In the genomic region with DNA sequence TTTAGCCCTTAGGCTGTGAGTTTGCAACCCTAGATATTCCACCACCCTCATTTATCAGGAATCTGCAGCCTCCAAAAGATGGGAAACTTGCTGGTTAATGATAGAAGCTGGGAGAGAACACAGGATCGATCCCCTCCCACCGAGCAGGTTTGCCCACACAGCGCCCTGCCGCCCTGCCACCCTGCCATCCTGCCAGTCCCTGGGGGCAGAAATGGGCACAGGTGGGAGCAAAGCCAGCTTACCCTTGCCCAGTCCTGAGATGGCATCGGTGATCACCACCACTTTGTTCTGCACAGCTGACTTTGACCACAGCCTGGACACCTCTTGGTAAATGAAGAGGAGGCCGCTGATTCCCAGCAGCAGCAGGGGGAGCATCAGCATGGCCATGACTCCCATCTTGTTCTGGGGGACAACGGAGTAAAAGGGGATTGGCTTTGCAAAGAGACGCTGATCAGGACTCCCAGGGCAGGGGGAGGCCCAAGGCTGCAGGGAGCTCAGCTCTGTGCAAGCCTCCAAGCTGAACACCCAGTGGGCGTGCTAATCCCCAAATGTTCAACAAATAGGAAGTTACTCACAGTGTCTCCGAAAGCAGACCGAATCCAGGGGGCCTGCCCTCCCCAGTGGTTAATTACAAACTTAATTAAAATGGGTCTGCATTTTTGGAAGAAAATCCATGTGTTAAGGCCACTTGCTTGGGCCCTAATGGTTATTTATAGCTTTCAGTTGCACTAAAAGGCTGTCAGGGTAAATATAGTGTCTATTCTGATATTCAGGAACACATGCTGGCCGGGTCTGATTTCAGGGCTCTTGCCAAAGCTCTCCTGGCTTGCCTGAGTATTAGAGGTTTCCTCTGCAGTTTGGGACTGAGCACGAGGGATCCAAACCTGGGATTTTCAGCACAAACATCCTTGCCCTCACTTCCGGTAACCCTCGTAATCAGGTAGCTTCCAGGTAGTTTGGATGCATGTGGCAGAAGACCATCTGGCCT, we compare ENCODE assay signal across 17 cellular contexts. TPM values are rescaled to one million over a fixed set of nuclear protein-coding genes. Genes with fewer than 3 reads are reported as not detected.
DNase-seq lines count a peak whose midpoint lies in the region; ATAC-seq and TF ChIP-seq lines count a peak whose summit lies in the region.
"Had no signal": no experiment of that assay in that cellular context is flagged by ENCODE, and none has a peak within 500 bp of the region (broad histone marks: within the 10 kb centered on the region; RNA-seq: fewer than 3 reads in every experiment).

Gene DHRS7C, minus strand, starts transcription at position 704 of the 988 bp plus-strand sequence. Its CDS starts 308 bp downstream, at position 396.

- H3K27ac ChIP-seq in GM23338 (ENCODE audit: low read depth) (no peak within 1 kb of the TSS), neural progenitor cell (no peak within 1 kb of the TSS)
- H3K27ac ChIP-seq: SK-N-MC had no signal

- TF ChIP-seq CTCF in GM23338 (conservative IDR thresholded peaks at IDR 0.05; ENCODE audit: low read depth in 2 of 2) (no peak), neural progenitor cell (IDR thresholded peaks at IDR 0.05) (no peak)

- H3K9me2 ChIP-seq in GM23338 (ENCODE audit: insufficient read depth): no peaks in the 10 kb centered on the region

- no peaks in the 10 kb centered on the region for H3K36me3 ChIP-seq in GM23338 (ENCODE audit: insufficient read depth)
- H3K36me3 ChIP-seq in neural progenitor cell: no peaks in the 10 kb centered on the region
- H3K36me3 ChIP-seq: HAP-1, MG63 had no signal

- H3K79me2 ChIP-seq in GM23338 (replicated peaks; ENCODE audit: insufficient read depth): no peaks in the 10 kb centered on the region
- H3K79me2 ChIP-seq in neural progenitor cell (ENCODE audit: low read depth): no peaks in the 10 kb centered on the region

- intact Hi-C loops in left cardiac atrium (cut with DNase I): no loop called here

- H4K20me1 ChIP-seq in GM23338 (replicated peaks; ENCODE audit: insufficient read depth): no peaks in the 10 kb centered on the region
- H4K20me1 ChIP-seq in neural progenitor cell (ENCODE audit: low read depth): no peaks in the 10 kb centered on the region

- no peak within 1 kb of the TSS for H3K4me3 ChIP-seq in GM23338
- no peak within 1 kb of the TSS for H3K4me3 ChIP-seq in neural progenitor cell
- H3K4me3 ChIP-seq: HAP-1, MG63, SK-N-MC had no signal

- no peaks in the 10 kb centered on the region for H3K4me1 ChIP-seq in GM23338 (ENCODE audit: insufficient read depth)
- H3K4me1 ChIP-seq in neural progenitor cell: peaks cover 4% of the 10 kb centered on the region
- H3K4me1 ChIP-seq: HAP-1 had no signal

- peaks cover 6% of the 10 kb centered on the region for H3K27me3 Mint-ChIP-seq in GM23338 (ENCODE audit: insufficient read depth, low read depth, poor library complexity)
- H3K27me3 Mint-ChIP-seq in neural progenitor cell (ENCODE audit: insufficient read depth, low read depth): peaks cover 2% of the 10 kb centered on the region

- H3K4me3 Mint-ChIP-seq in GM23338 (no peak within 1 kb of the TSS), neural progenitor cell (no peak within 1 kb of the TSS)
- H3K4me3 Mint-ChIP-seq: CD8-positive, alpha-beta T cell had no signal

- H3K9me3 ChIP-seq in neural progenitor cell (ENCODE audit: low read depth): no peaks in the 10 kb centered on the region
- H3K9me3 ChIP-seq: HAP-1, MG63 had no signal

- no peak for ATAC-seq in GM23338
- ATAC-seq in left cardiac atrium: peak; percentile 80 to 87
- ATAC-seq in GM18870 (IDR thresholded peaks at IDR 0.05; ENCODE audit: unreplicated experiment): no peak
- ATAC-seq in left lobe of liver: no peak
- ATAC-seq: CD8-positive, alpha-beta T cell had no signal

- no peak within 1 kb of the TSS for H3K9ac ChIP-seq in neural progenitor cell

- no peak within 1 kb of the TSS for H3K4me2 ChIP-seq in GM23338
- H3K4me2 ChIP-seq in neural progenitor cell: no peak within 1 kb of the TSS

- H3K4me1 Mint-ChIP-seq in GM23338 (no peaks in the 10 kb centered on the region), neural progenitor cell (peaks cover 11% of the 10 kb centered on the region)

- no peaks in the 10 kb centered on the region for H3K27me3 ChIP-seq in GM23338 (ENCODE audit: insufficient read depth)
- no peaks in the 10 kb centered on the region for H3K27me3 ChIP-seq in neural progenitor cell
- H3K27me3 ChIP-seq: MG63 had no signal

- H2AFZ ChIP-seq in GM23338 (peak within 1 kb of the TSS; percentile 69), neural progenitor cell (replicated peaks) (peak within 1 kb of the TSS; percentile 9)

- no peak for DNase-seq in GM23338 (ENCODE audit: low spot score)
- DNase-seq in cerebellar cortex (ENCODE audit: low spot score): peak; percentile 53
- peak; percentile 39 for DNase-seq in left cardiac atrium
- DNase-seq in neural progenitor cell (ENCODE audit: low spot score): peak; percentile 26
- no peak for DNase-seq in left lobe of liver (ENCODE audit: low spot score)
- no peak for DNase-seq in activated naive CD4-positive, alpha-beta T cell treated with Interleukin-2 at 50 U/mL for 16 hours
- no peak for DNase-seq in activated naive CD4-positive, alpha-beta T cell (lab: John Stamatoyannopoulos, UW)
- DNase-seq: ACHN; CD8-positive, alpha-beta T cell; MG63; NCI-H1105 treated with DMSO at 0.1 percent for 48 hours; NCI-H187 treated with DMSO at 0.1 percent for 48 hours had no signal

- H3K36me3 Mint-ChIP-seq in GM23338 (ENCODE audit: low read depth): no peaks in the 10 kb centered on the region
- no peaks in the 10 kb centered on the region for H3K36me3 Mint-ChIP-seq in neural progenitor cell
- H3K36me3 Mint-ChIP-seq: CD8-positive, alpha-beta T cell had no signal

- H3F3A ChIP-seq in GM23338 (replicated peaks; ENCODE audit: low read depth): no peaks in the 10 kb centered on the region
- H3F3A ChIP-seq in neural progenitor cell (ENCODE audit: low read depth): peaks cover 4% of the 10 kb centered on the region

- no peak within 1 kb of the TSS for H3K27ac Mint-ChIP-seq in GM23338
- H3K27ac Mint-ChIP-seq in neural progenitor cell: no peak within 1 kb of the TSS
- H3K27ac Mint-ChIP-seq: CD8-positive, alpha-beta T cell had no signal

- H3K9me3 Mint-ChIP-seq in GM23338 (no peaks in the 10 kb centered on the region), neural progenitor cell (no peaks in the 10 kb centered on the region)
- H3K9me3 Mint-ChIP-seq: CD8-positive, alpha-beta T cell had no signal

TF ChIP-seq in GM23338, 12 proteins besides CTCF, POLR2A, EP300 and RAD21 (continues in another document):
- TF ChIP-seq, protein P1, sequence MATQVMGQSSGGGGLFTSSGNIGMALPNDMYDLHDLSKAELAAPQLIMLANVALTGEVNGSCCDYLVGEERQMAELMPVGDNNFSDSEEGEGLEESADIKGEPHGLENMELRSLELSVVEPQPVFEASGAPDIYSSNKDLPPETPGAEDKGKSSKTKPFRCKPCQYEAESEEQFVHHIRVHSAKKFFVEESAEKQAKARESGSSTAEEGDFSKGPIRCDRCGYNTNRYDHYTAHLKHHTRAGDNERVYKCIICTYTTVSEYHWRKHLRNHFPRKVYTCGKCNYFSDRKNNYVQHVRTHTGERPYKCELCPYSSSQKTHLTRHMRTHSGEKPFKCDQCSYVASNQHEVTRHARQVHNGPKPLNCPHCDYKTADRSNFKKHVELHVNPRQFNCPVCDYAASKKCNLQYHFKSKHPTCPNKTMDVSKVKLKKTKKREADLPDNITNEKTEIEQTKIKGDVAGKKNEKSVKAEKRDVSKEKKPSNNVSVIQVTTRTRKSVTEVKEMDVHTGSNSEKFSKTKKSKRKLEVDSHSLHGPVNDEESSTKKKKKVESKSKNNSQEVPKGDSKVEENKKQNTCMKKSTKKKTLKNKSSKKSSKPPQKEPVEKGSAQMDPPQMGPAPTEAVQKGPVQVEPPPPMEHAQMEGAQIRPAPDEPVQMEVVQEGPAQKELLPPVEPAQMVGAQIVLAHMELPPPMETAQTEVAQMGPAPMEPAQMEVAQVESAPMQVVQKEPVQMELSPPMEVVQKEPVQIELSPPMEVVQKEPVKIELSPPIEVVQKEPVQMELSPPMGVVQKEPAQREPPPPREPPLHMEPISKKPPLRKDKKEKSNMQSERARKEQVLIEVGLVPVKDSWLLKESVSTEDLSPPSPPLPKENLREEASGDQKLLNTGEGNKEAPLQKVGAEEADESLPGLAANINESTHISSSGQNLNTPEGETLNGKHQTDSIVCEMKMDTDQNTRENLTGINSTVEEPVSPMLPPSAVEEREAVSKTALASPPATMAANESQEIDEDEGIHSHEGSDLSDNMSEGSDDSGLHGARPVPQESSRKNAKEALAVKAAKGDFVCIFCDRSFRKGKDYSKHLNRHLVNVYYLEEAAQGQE (IDR thresholded peaks at IDR 0.05; ENCODE audit: unreplicated experiment): no peak
- TF ChIP-seq, protein P2, sequence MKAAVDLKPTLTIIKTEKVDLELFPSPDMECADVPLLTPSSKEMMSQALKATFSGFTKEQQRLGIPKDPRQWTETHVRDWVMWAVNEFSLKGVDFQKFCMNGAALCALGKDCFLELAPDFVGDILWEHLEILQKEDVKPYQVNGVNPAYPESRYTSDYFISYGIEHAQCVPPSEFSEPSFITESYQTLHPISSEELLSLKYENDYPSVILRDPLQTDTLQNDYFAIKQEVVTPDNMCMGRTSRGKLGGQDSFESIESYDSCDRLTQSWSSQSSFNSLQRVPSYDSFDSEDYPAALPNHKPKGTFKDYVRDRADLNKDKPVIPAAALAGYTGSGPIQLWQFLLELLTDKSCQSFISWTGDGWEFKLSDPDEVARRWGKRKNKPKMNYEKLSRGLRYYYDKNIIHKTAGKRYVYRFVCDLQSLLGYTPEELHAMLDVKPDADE (IDR thresholded peaks at IDR 0.05): no peak
- TF ChIP-seq STAT1 (IDR thresholded peaks at IDR 0.05; ENCODE audit: unreplicated experiment): no peak

RNA-seq across cellular contexts. Expression of gene DHRS7C, which starts in this region (rescaled TPM):
- total RNA-seq in GM23338 (2014; rRNA removed; shearing (Covaris generic)): not detected in 2 replicates
- polyA plus RNA-seq in GM23338 (2016; fragmentation: Nextera tagmentation; extraction: Ambion mirVana): not detected in 2 replicates
- total RNA-seq in left cardiac atrium (100 to 1,000 TPM in 1 of 2 donors, 10 to 100 TPM in 1; 82.3 to 159 TPM), neural progenitor cell (ENCODE audit: low replicate concordance) (not detected in 2 replicates), left lobe of liver (not detected)
- total RNA-seq: CD8-positive, alpha-beta T cell; NCI-H460 had no signal
- polyA plus RNA-seq: BJ had no signal

Comparison
In these comparisons a context has a peak if more than half of its experiments do, and no peak if none do; other contexts are left out.
1. RNA of gene DHRS7C (total RNA-seq): 82.3 to 159 TPM in left cardiac atrium; not detected in GM23338, not detected in neural progenitor cell and not detected in left lobe of liver (single experiment); every median in the first group is over 10 times any median in the second.
2. Peak in DNase-seq in neural progenitor cell; RNA of the gene not detected or under 1 TPM.
3. ATAC-seq: peak in left cardiac atrium (2 of 2); none in GM23338 (single experiment), GM18870 (single experiment) and left lobe of liver (single experiment).
4. DNase-seq: peak in cerebellar cortex (single experiment) and left cardiac atrium (single experiment); none in GM23338 (single experiment), left lobe of liver (single experiment), activated naive CD4-positive, alpha-beta T cell treated with Interleukin-2 at 50 U/mL for 16 hours (single experiment) and activated naive CD4-positive, alpha-beta T cell (0 of 4).